Comparison of ENCODE assay signal across 8 cellular contexts in the genomic region with DNA sequence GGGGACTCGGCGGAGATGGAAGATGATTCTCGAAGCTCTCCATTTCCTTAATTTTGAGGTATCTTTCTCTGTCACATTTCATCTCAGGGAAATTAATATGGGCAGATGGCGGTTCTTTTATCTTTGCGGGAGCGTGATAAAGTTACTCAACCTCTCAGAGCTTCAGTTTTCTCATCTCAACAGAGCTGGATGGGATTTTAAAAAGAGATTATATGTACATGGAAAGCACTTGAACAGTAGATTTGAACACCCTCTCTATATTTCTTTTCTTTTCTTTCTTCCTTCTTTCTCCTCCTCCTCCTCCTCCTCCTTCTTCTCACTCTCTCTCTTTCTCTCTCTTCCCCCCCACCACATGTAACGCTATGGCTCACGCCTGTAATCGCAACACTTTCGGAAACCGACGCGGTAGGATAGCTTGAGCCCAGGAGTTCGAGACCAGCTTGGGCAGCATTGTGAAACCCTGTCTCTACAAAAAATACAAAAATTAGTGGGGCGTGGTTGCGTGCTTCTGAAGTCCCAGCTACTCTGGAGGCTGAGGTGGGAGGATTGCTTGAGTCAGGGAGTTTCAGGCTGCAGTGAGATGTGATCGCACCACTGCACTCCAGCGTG. TPM values are rescaled to one million over a fixed set of nuclear protein-coding genes. Genes with fewer than 3 reads are reported as not detected.
DNase-seq lines count a peak whose midpoint lies in the region; ATAC-seq, FAIRE-seq and TF ChIP-seq lines count a peak whose summit lies in the region.

No MANE protein-coding gene starts in this region.

- ATAC-seq in effector memory CD8-positive, alpha-beta T cell (replicated peaks), result peak; percentile 18
- ATAC-seq in pancreas (peak in 1 of 4 donors; percentile 5), esophagus mucosa (no peak)

- H3K27me3 ChIP-seq in pancreas, result peaks cover 0 to 18% (median 1%) of the 10 kb centered on the region in 4 donors

- intact Hi-C loops in pancreas (cut with DNase I), result no loop called here

- peaks cover 0 to 4% (median 0%) of the 10 kb centered on the region in 3 donors for H3K4me1 ChIP-seq in pancreas

- peak overlapping the region in 1 of 2 donors; percentile 51 for H3K27ac Mint-ChIP-seq in effector memory CD8-positive, alpha-beta T cell

- H3K4me3 Mint-ChIP-seq in effector memory CD8-positive, alpha-beta T cell, result peak overlapping the region; percentile 74 to 77

- peaks cover 63 to 74% of the 10 kb centered on the region in 2 donors for H3K27me3 Mint-ChIP-seq in effector memory CD8-positive, alpha-beta T cell

- WGBS in pancreas, 2 donors, result 23 to 30% methylated on average over 18 of the region's 18 CpGs

- peaks cover 15 to 16% of the 10 kb centered on the region in 2 donors for H3K4me1 Mint-ChIP-seq in effector memory CD8-positive, alpha-beta T cell (ENCODE audit: low read depth in 2 of 2)

- H3K9me3 ChIP-seq in pancreas, result no peaks in the 10 kb centered on the region

- no peaks in the 10 kb centered on the region for H3K9me3 Mint-ChIP-seq in effector memory CD8-positive, alpha-beta T cell

- H3K36me3 Mint-ChIP-seq in effector memory CD8-positive, alpha-beta T cell (ENCODE audit: insufficient read depth), result peaks cover 6% of the 10 kb centered on the region

- peak overlapping the region; percentile 10 to 44 (median 30) for H3K4me3 ChIP-seq in pancreas

- TF ChIP-seq CTCF in pancreas (IDR thresholded peaks at IDR 0.05), result no peak

- H3K27ac ChIP-seq in pancreas, result no peak overlapping the region

- DNase-seq in NCI-H1694 treated with DMSO at 0.1 percent for 48 hours (lab: John Stamatoyannopoulos, UW), result peak; percentile 63
- no peak for DNase-seq in NCI-H1694 (lab: John Stamatoyannopoulos, UW)
- peak; percentile 95 for DNase-seq in OCI-M1 (lab: John Stamatoyannopoulos, UW)
- no peak for DNase-seq in effector memory CD8-positive, alpha-beta T cell
- DNase-seq in pancreas, result no peak
- no peak for DNase-seq in COLO829 (ENCODE audit: low spot score)
- no peak for DNase-seq in T1000 (lab: John Stamatoyannopoulos, UW)

- no peak for FAIRE-seq in pancreas (lab: Jason Lieb, UNC)

- no peaks in the 10 kb centered on the region for H3K36me3 ChIP-seq in pancreas

RNA-seq across cellular contexts. Expression of gene GLDC, which starts 0.6 kb away (rescaled TPM):
- total RNA-seq in pancreas (under 1 TPM in 3 of 6 donors, not detected in 3; 0.15 to 0.60 (median 0.47) TPM), esophagus mucosa (28.3 TPM)
- polyA plus RNA-seq in pancreas, result 1 to 10 TPM in 1 of 2 donors, under 1 TPM in 1; 0.19 to 1.2 TPM

Comparison
In these comparisons a context has a peak if more than half of its experiments do, and no peak if none do; other contexts are left out.
1. DNase-seq: peak in NCI-H1694 treated with DMSO at 0.1 percent for 48 hours (single experiment) and OCI-M1 (single experiment); none in NCI-H1694 (single experiment), effector memory CD8-positive, alpha-beta T cell (0 of 3), pancreas (0 of 6), COLO829 (single experiment) and T1000 (single experiment).
2. RNA of gene GLDC, which starts 0.6 kb away (total RNA-seq): 28.3 TPM in esophagus mucosa (single experiment); 0.15 to 0.60 TPM in pancreas; every median in the first group is over 10 times any median in the second.